13 cellular contexts compared by ENCODE assay signal in the genomic region with DNA sequence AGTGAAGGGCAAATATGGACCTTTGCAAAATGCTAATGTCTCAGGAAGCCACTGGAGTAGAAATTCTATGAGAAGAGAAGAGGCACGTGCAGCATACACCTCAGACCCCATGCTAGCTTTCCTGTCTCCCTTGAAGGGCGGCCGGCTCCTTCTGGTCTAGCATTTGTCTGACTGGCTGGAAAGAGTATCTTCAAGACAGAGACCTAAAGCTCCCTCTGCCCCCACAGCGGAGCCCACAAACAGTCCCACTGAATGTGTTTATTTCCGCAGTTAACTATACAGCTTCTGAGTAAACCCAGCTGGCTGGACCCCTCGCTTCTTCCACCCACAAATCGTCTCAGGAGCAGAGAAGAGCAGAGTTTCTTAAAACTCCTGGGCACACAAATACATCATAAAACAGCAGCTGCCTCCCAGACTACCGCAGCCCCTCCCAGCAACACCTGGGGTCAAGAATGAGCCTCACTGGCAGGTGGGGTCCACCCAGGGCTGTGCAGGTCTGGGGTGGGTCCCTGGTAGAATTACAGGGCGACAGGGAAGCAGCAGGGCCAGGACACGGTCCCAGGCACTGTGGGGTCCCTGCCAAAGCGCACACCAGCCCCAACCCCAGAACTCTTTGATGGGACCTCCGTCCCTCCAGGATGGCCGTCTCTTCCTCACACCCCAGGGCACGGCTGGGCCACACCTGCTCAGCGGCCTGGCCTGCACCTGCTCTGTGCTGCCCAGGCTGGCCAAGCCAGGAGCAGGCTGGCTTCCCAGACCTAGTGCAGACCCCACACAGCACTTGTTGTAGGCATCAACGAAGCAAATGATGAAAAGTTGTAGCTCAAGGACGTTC.
"Had no signal": no experiment of that assay in that cellular context is flagged by ENCODE, and none has a peak within 500 bp of the region (broad histone marks: within the 10 kb centered on the region; RNA-seq: fewer than 3 reads in every experiment).

No MANE protein-coding gene starts in this region.

- H3K4me3 Mint-ChIP-seq: activated CD8-positive, alpha-beta T cell treated with anti-CD3 and anti-CD28 coated beads, Interleukin-2, amount 10 ng/mL, durations not matched to agents 7 days and 5 days; natural killer cell treated with Interleukin-12 subunit alpha and Interleukin-12 subunit beta and Interleukin-15 and Interleukin-18, amount 100 ng/mL, for 72 hours; WTC11 had no signal

- H3K27ac Mint-ChIP-seq: activated CD8-positive, alpha-beta T cell treated with anti-CD3 and anti-CD28 coated beads, Interleukin-2, amount 10 ng/mL, durations not matched to agents 7 days and 5 days; natural killer cell treated with Interleukin-12 subunit alpha and Interleukin-12 subunit beta and Interleukin-15 and Interleukin-18, amount 100 ng/mL, for 72 hours had no signal

- H3K27me3 ChIP-seq: ascending aorta, gastroesophageal sphincter, pancreas, vagina had no signal

- H3K36me3 ChIP-seq: pancreas had no signal

- DNase-seq: activated CD4-positive, alpha-beta T cell treated with anti-CD3 and anti-CD28 coated beads for 48 hours; activated CD8-positive, alpha-beta memory T cell treated with anti-CD3 and anti-CD28 coated beads, Interleukin-2, amount 50 U/mL, for 48 hours; activated CD8-positive, alpha-beta T cell treated with anti-CD3 and anti-CD28 coated beads, Interleukin-2, amount 10 ng/mL, durations not matched to agents 7 days and 5 days; activated naive CD4-positive, alpha-beta T cell; effector memory CD4-positive, alpha-beta T cell; retina; small intestine had no signal

- H3K36me3 Mint-ChIP-seq: natural killer cell treated with Interleukin-12 subunit alpha and Interleukin-12 subunit beta and Interleukin-15 and Interleukin-18, amount 100 ng/mL, for 72 hours had no signal

- H3K27ac ChIP-seq: ascending aorta, pancreas, vagina had no signal

- H3K9me3 ChIP-seq: ascending aorta, gastroesophageal sphincter, pancreas, vagina had no signal

- H3K4me1 ChIP-seq: pancreas, vagina had no signal

- H3K27me3 Mint-ChIP-seq: natural killer cell treated with Interleukin-12 subunit alpha and Interleukin-12 subunit beta and Interleukin-15 and Interleukin-18, amount 100 ng/mL, for 72 hours had no signal

- H3K4me3 ChIP-seq: ascending aorta, gastroesophageal sphincter, pancreas, vagina had no signal

- ATAC-seq: activated CD8-positive, alpha-beta T cell treated with anti-CD3 and anti-CD28 coated beads, Interleukin-2, amount 10 ng/mL, durations not matched to agents 7 days and 5 days; gastroesophageal sphincter; pancreas had no signal

- H3K9me3 Mint-ChIP-seq: natural killer cell treated with Interleukin-12 subunit alpha and Interleukin-12 subunit beta and Interleukin-15 and Interleukin-18, amount 100 ng/mL, for 72 hours; WTC11 had no signal
